Comparison of ENCODE assay signal across 14 cellular contexts in genomic region chr3:152331975-152332374, GRCh38.
A peak's percentile ranks its signal among the peaks of the same experiment; 100 is the strongest.
DNase-seq lines count a peak whose midpoint lies in the region; ATAC-seq and TF ChIP-seq lines count a peak whose summit lies in the region.
"Had no signal": no experiment of that assay in that cellular context is flagged by ENCODE, and none has a peak within 500 bp of the region (broad histone marks: within the 10 kb centered on the region; RNA-seq: fewer than 3 reads in every experiment).

No MANE protein-coding gene starts in this region.

- H3K9me3 ChIP-seq in left lung (no peaks in the 10 kb centered on the region), thoracic aorta (no peaks in the 10 kb centered on the region)

- H3K4me3 ChIP-seq in left lung: no peak overlapping the region
- peak overlapping the region; percentile 32 for H3K4me3 ChIP-seq in thoracic aorta

- intact Hi-C loops in activated CD8-positive, alpha-beta T cell treated with anti-CD3 and anti-CD28 coated beads for 36 hours (cut with micrococcal nuclease): no loop called here
- intact Hi-C loops in left lung (cut with DNase I): loop anchor here in 1 of 2 donors (10.0 kb wide), 1 partner anchor 53 kb away; no protein-coding TSS in a partner anchor

- H3K36me3 Mint-ChIP-seq in activated naive CD4-positive, alpha-beta T cell treated with anti-CD3 and anti-CD28 coated beads, Interleukin-2, amount 50 U/mL, for 24 hours: peaks cover 18% of the 10 kb centered on the region
- peaks cover 50% of the 10 kb centered on the region for H3K36me3 Mint-ChIP-seq in activated CD8-positive, alpha-beta T cell treated with anti-CD3 and anti-CD28 coated beads for 36 hours (ENCODE audit: low read depth)

- H3K36me3 ChIP-seq in left lung: peaks cover 0 to 16% of the 10 kb centered on the region in 2 donors
- no peaks in the 10 kb centered on the region for H3K36me3 ChIP-seq in thoracic aorta

- H3K4me1 ChIP-seq in left lung: peaks cover 41 to 95% of the 10 kb centered on the region in 2 donors
- peaks cover 79 to 97% of the 10 kb centered on the region in 2 donors for H3K4me1 ChIP-seq in thoracic aorta (ENCODE audit: control insufficient read depth in 1 of 2, low read depth in 2 of 2)

- no peak for ATAC-seq in activated CD8-positive, alpha-beta T cell treated with anti-CD3 and anti-CD28 coated beads for 36 hours
- ATAC-seq in left lung (no peak), thoracic aorta (ENCODE audit: insufficient number of reproducible peaks, low FRiP score, low read depth) (no peak)

- peak overlapping the region; percentile 91 for H3K27ac Mint-ChIP-seq in activated naive CD4-positive, alpha-beta T cell treated with anti-CD3 and anti-CD28 coated beads, Interleukin-2, amount 50 U/mL, for 24 hours
- H3K27ac Mint-ChIP-seq in activated CD8-positive, alpha-beta T cell treated with anti-CD3 and anti-CD28 coated beads for 36 hours: peak overlapping the region; percentile 87

- no peak for TF ChIP-seq CTCF in activated CD8-positive, alpha-beta T cell treated with anti-CD3 and anti-CD28 coated beads for 36 hours (IDR thresholded peaks at IDR 0.05)
- TF ChIP-seq CTCF in left lung (IDR thresholded peaks at IDR 0.05) (no peak), thoracic aorta (IDR thresholded peaks at IDR 0.05) (no peak)

- H3K4me3 Mint-ChIP-seq in activated naive CD4-positive, alpha-beta T cell treated with anti-CD3 and anti-CD28 coated beads, Interleukin-2, amount 50 U/mL, for 24 hours: peak overlapping the region; percentile 56
- peak overlapping the region; percentile 17 for H3K4me3 Mint-ChIP-seq in activated CD8-positive, alpha-beta T cell treated with anti-CD3 and anti-CD28 coated beads for 36 hours

- peaks cover 90% of the 10 kb centered on the region for H3K4me1 Mint-ChIP-seq in activated naive CD4-positive, alpha-beta T cell treated with anti-CD3 and anti-CD28 coated beads, Interleukin-2, amount 50 U/mL, for 24 hours
- peaks cover 86% of the 10 kb centered on the region for H3K4me1 Mint-ChIP-seq in activated CD8-positive, alpha-beta T cell treated with anti-CD3 and anti-CD28 coated beads for 36 hours (ENCODE audit: low read depth)

- no peaks in the 10 kb centered on the region for H3K9me3 Mint-ChIP-seq in activated naive CD4-positive, alpha-beta T cell treated with anti-CD3 and anti-CD28 coated beads, Interleukin-2, amount 50 U/mL, for 24 hours
- peaks cover 2% of the 10 kb centered on the region for H3K9me3 Mint-ChIP-seq in activated CD8-positive, alpha-beta T cell treated with anti-CD3 and anti-CD28 coated beads for 36 hours

- H3K27ac ChIP-seq in left lung: peak overlapping the region; percentile 63 to 70
- H3K27ac ChIP-seq in thoracic aorta: peak overlapping the region; percentile 90 to 91

- CTCF ChIA-PET in activated CD8-positive, alpha-beta T cell treated with anti-CD3 and anti-CD28 coated beads for 36 hours (lab: Charles Lee): interaction anchor here (1.0 to 2.5 kb wide), 9 partner anchors 11 to 152 kb away, joined by 3 to 10 read pairs (median 3); no protein-coding TSS in a partner anchor

- DNase-seq in activated naive CD4-positive, alpha-beta T cell treated with Interleukin-2 at 50 U/mL for 16 hours: no peak
- no peak for DNase-seq in activated CD8-positive, alpha-beta T cell treated with anti-CD3 and anti-CD28 coated beads for 36 hours
- DNase-seq in left lung (no peak), thoracic aorta (ENCODE audit: low spot score) (no peak), DMS53 treated with DMSO at 0.1 percent for 48 hours (lab: John Stamatoyannopoulos, UW; ENCODE audit: unreplicated experiment) (no peak), T1000 (lab: John Stamatoyannopoulos, UW) (no peak), SW 1271 (lab: John Stamatoyannopoulos, UW) (no peak)
- DNase-seq: activated CD8-positive, alpha-beta memory T cell treated with anti-CD3 and anti-CD28 coated beads, Interleukin-2, amount 50 U/mL, for 48 hours; GDM1; NCI-H1694 treated with DMSO at 0.1 percent for 48 hours; occipital lobe; stimulated activated CD4-positive, alpha-beta T cell treated with anti-CD3 and anti-CD28 coated beads, Interleukin-2, amount 100 ng/mL, for 24 hours; substantia nigra had no signal

- POLR2A ChIA-PET in activated CD8-positive, alpha-beta T cell treated with anti-CD3 and anti-CD28 coated beads for 36 hours (lab: Charles Lee): interaction anchor here (0.8 to 1.2 kb wide), 4 partner anchors 12 to 81 kb away, joined by 3 to 4 read pairs (median 4); partner anchors contain the start of gene MBNL1

- H3K27me3 ChIP-seq in left lung (no peaks in the 10 kb centered on the region), thoracic aorta (replicated peaks; ENCODE audit: insufficient read depth) (no peaks in the 10 kb centered on the region)

- H3K27me3 Mint-ChIP-seq in activated naive CD4-positive, alpha-beta T cell treated with anti-CD3 and anti-CD28 coated beads, Interleukin-2, amount 50 U/mL, for 24 hours: no peaks in the 10 kb centered on the region
- no peaks in the 10 kb centered on the region for H3K27me3 Mint-ChIP-seq in activated CD8-positive, alpha-beta T cell treated with anti-CD3 and anti-CD28 coated beads for 36 hours
